27 cellular contexts compared by ENCODE assay signal in the genomic region with DNA sequence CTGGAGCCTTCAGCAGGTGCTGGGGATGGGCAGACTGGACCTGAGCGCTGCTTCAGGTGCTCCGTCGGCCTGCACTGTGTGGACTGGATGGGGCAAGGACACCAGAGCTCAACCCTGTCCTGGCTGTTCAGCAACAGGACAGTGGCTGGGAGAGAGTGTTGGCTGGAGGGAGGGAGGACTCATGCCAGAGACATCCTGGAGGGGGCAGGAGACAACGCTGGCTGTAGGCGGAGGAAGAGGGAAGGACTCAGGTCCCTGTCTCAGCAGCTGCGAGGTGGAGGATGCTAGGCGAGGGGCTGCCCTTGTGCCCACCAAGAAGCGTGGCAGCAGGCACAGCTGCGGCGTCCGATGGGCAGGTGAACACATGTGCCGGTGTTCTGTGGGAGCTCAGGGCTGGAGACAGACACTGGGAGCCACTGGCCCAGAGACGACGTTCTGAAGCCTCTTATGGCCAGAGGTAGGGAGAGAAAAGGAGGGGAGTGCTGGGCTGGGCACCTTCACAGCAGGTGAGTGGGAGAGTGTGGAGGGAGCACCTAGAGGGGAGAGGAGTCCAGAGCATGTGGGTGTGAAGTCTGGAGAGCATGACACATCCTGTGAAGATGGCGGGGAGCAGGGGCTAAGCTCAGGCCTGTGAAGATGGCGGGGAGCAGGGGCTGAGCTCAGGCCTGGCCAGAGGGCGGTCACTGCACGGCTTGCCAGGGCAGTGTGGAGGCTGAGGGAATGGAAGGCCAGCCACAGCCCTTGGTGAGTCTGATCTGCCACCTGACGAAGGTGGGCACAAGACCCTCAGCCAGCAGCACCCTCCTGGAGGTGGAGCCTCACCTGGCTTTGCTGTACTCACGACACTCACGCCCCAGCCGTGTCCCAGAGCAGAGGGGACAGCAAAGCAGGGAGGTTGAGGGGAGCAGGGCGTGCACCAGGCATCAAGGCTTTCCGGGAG.
DNase-seq lines count a peak whose midpoint lies in the region; ATAC-seq and TF ChIP-seq lines count a peak whose summit lies in the region.
"Had no signal": no experiment of that assay in that cellular context is flagged by ENCODE, and none has a peak within 500 bp of the region (broad histone marks: within the 10 kb centered on the region; RNA-seq: fewer than 3 reads in every experiment).

No MANE protein-coding gene starts in this region.

- TF ChIP-seq POLR2A in spleen (IDR thresholded peaks at IDR 0.05), result no peak

- DNase-seq in RWPE2 (ENCODE audit: low spot score) (peak; percentile 42), WTC11 (ENCODE audit: low spot score) (no peak), neuronal stem cell (ENCODE audit: low spot score) (no peak), spleen (peak; percentile 45)
- no peak for DNase-seq in activated CD4-positive, alpha-beta T cell treated with anti-CD3 and anti-CD28 coated beads, Interleukin-2, amount 10 ng/mL, durations not matched to agents 24 days and 14 days
- no peak for DNase-seq in stimulated activated CD4-positive, alpha-beta T cell treated with anti-CD3 and anti-CD28 coated beads, Interleukin-4, amount 100 ng/mL, for 4 hours
- DNase-seq: C1 segment of cervical spinal cord; CD8-positive, alpha-beta memory T cell; DMS 273 treated with DMSO at 0.1 percent for 48 hours; DMS79; EL; GDM1; IMR-90; KG1; MG63; NCI-H1105 treated with DMSO at 0.1 percent for 48 hours; NCI-H146; NCI-H1930; NCI-H2107; NCI-H446; NCI-H524 treated with DMSO at 0.1 percent for 48 hours; SIG-M5 had no signal

- H3K4me1 Mint-ChIP-seq in WTC11, result peaks cover 9% of the 10 kb centered on the region
- no peaks in the 10 kb centered on the region for H3K4me1 Mint-ChIP-seq in activated CD4-positive, alpha-beta T cell treated with anti-CD3 and anti-CD28 coated beads, Interleukin-2, amount 10 ng/mL, durations not matched to agents 24 days and 14 days
- H3K4me1 Mint-ChIP-seq: CD8-positive, alpha-beta memory T cell had no signal

- H2BK15ac ChIP-seq in neuronal stem cell (ENCODE audit: low read length), result peak overlapping the region; percentile 28

- H3K4me3 ChIP-seq in RWPE2 (ENCODE audit: severe bottlenecking), result no peak overlapping the region
- H3K4me3 ChIP-seq in neuronal stem cell (ENCODE audit: low read length in 2 of 2), result peak overlapping the region in 1 of 2 donors; percentile 9
- H3K4me3 ChIP-seq in spleen, result no peak overlapping the region
- H3K4me3 ChIP-seq: GM12878, MG63 had no signal

- H3K4me1 ChIP-seq in RWPE2 (ENCODE audit: insufficient read depth, poor library complexity, severe bottlenecking) (no peaks in the 10 kb centered on the region), neuronal stem cell (ENCODE audit: control insufficient read depth in 2 of 2, insufficient read depth in 1 of 2, low read depth in 1 of 2, low read length in 2 of 2) (no peaks in the 10 kb centered on the region), spleen (no peaks in the 10 kb centered on the region)

- H3K27ac ChIP-seq in RWPE2 (ENCODE audit: poor library complexity, severe bottlenecking) (no peak overlapping the region), neuronal stem cell (replicated peaks; ENCODE audit: low read length) (no peak overlapping the region), spleen (no peak overlapping the region)
- H3K27ac ChIP-seq: RWPE1 had no signal

- peaks cover 25% of the 10 kb centered on the region for H3K27me3 Mint-ChIP-seq in WTC11 (ENCODE audit: low read depth)
- H3K27me3 Mint-ChIP-seq in activated CD4-positive, alpha-beta T cell treated with anti-CD3 and anti-CD28 coated beads, Interleukin-2, amount 10 ng/mL, durations not matched to agents 24 days and 14 days, result no peaks in the 10 kb centered on the region

- H2BK12ac ChIP-seq in neuronal stem cell (ENCODE audit: low read length), result no peak overlapping the region

- no peak overlapping the region for H2BK120ac ChIP-seq in neuronal stem cell (ENCODE audit: low read depth, low read length)

- TF ChIP-seq CTCF in RWPE2 (IDR thresholded peaks at IDR 0.05; ENCODE audit: poor library complexity, severe bottlenecking), result no peak
- no peak for TF ChIP-seq CTCF in WTC11 (IDR thresholded peaks at IDR 0.05)
- no peak for TF ChIP-seq CTCF in spleen (IDR thresholded peaks at IDR 0.05 in 8 of 11, conservative IDR thresholded peaks at IDR 0.05 in 3 of 11)

- H3K23ac ChIP-seq in neuronal stem cell (ENCODE audit: low read depth, low read length, poor library complexity), result peak overlapping the region; percentile 47

- no peak overlapping the region for H4K8ac ChIP-seq in neuronal stem cell (ENCODE audit: low read depth, low read length)

- intact Hi-C loops in spleen (cut with DNase I; ENCODE audit: low total_unique reads), result no loop called here
- intact Hi-C loops in activated CD4-positive, alpha-beta T cell treated with anti-CD3 and anti-CD28 coated beads, Interleukin-2, amount 10 ng/mL, durations not matched to agents 24 days and 14 days (cut with micrococcal nuclease), result no loop called here

- POLR2A ChIA-PET in WTC11 (lab: Charles Lee), result no interaction called here

- CTCF ChIA-PET in WTC11 (lab: Charles Lee), result no interaction called here

- peaks cover 55% of the 10 kb centered on the region for H3K9me3 Mint-ChIP-seq in WTC11
- H3K9me3 Mint-ChIP-seq in activated CD4-positive, alpha-beta T cell treated with anti-CD3 and anti-CD28 coated beads, Interleukin-2, amount 10 ng/mL, durations not matched to agents 24 days and 14 days, result peaks cover 4% of the 10 kb centered on the region

- no peak overlapping the region for H3K4me2 ChIP-seq in neuronal stem cell (ENCODE audit: insufficient read depth, low read length, poor library complexity, severe bottlenecking)

- peak overlapping the region; percentile 39 for H3K14ac ChIP-seq in neuronal stem cell (ENCODE audit: low read length)

- peaks cover 15% of the 10 kb centered on the region for H3K27me3 ChIP-seq in RWPE2 (ENCODE audit: insufficient read depth, poor library complexity, severe bottlenecking)
- no peaks in the 10 kb centered on the region for H3K27me3 ChIP-seq in neuronal stem cell (ENCODE audit: control insufficient read depth in 3 of 3, insufficient read depth in 3 of 3, low read depth in 1 of 3, low read length in 3 of 3)
- peaks cover 0 to 19% (median 0%) of the 10 kb centered on the region in 7 donors for H3K27me3 ChIP-seq in spleen (replicated peaks in 1 of 7)
- H3K27me3 ChIP-seq: MG63 had no signal

- no peak overlapping the region for H3K4ac ChIP-seq in neuronal stem cell (ENCODE audit: low read length)

- no CpG with 5 or more reads among the region's 24 CpGs for WGBS in neuronal stem cell (ENCODE audit: extremely low coverage in 2 of 2, insufficient read length in 2 of 2, insufficient replicate concordance in 1 of 2), 2 donors
- WGBS in spleen, 5 donors, result 84 to 87% (median 85%) methylated on average over 22 to 24 of the region's 24 CpGs

- H3K9me3 ChIP-seq in RWPE2 (ENCODE audit: severe bottlenecking), result peaks cover 13% of the 10 kb centered on the region
- H3K9me3 ChIP-seq in neuronal stem cell (replicated peaks in 1 of 2; ENCODE audit: control insufficient read depth in 2 of 2, insufficient read depth in 1 of 2, low read depth in 1 of 2, low read length in 2 of 2), result peaks cover 5 to 22% of the 10 kb centered on the region in 2 donors
- H3K9me3 ChIP-seq in spleen, result peaks cover 0 to 44% (median 35%) of the 10 kb centered on the region in 8 donors

- no peak overlapping the region for H3K4me3 Mint-ChIP-seq in WTC11
- no peak overlapping the region for H3K4me3 Mint-ChIP-seq in activated CD4-positive, alpha-beta T cell treated with anti-CD3 and anti-CD28 coated beads, Interleukin-2, amount 10 ng/mL, durations not matched to agents 24 days and 14 days
- H3K4me3 Mint-ChIP-seq: CD8-positive, alpha-beta memory T cell had no signal

- H3K36me3 ChIP-seq in RWPE2 (ENCODE audit: low read depth) (no peaks in the 10 kb centered on the region), neuronal stem cell (replicated peaks in 1 of 2; ENCODE audit: control insufficient read depth in 2 of 2, insufficient read depth in 2 of 2, low read length in 2 of 2) (no peaks in the 10 kb centered on the region), spleen (no peaks in the 10 kb centered on the region)
- H3K36me3 ChIP-seq: MG63 had no signal

- H3K18ac ChIP-seq in neuronal stem cell (ENCODE audit: low read length), result peak overlapping the region; percentile 41

- H2AK5ac ChIP-seq in neuronal stem cell (ENCODE audit: low read depth, low read length), result no peak overlapping the region

- H3K27ac Mint-ChIP-seq in WTC11, result no peak overlapping the region
- no peak overlapping the region for H3K27ac Mint-ChIP-seq in activated CD4-positive, alpha-beta T cell treated with anti-CD3 and anti-CD28 coated beads, Interleukin-2, amount 10 ng/mL, durations not matched to agents 24 days and 14 days
- H3K27ac Mint-ChIP-seq: CD8-positive, alpha-beta memory T cell had no signal

- peak overlapping the region; percentile 24 for H3K9ac ChIP-seq in neuronal stem cell (ENCODE audit: low read depth, low read length, poor library complexity)

- peak overlapping the region; percentile 43 for H2BK5ac ChIP-seq in neuronal stem cell (ENCODE audit: low read length)

- H4K91ac ChIP-seq in neuronal stem cell (ENCODE audit: low read depth, low read length, poor library complexity), result peak overlapping the region; percentile 38

- H3K36me3 Mint-ChIP-seq in WTC11, result peaks cover 43% of the 10 kb centered on the region
- no peaks in the 10 kb centered on the region for H3K36me3 Mint-ChIP-seq in activated CD4-positive, alpha-beta T cell treated with anti-CD3 and anti-CD28 coated beads, Interleukin-2, amount 10 ng/mL, durations not matched to agents 24 days and 14 days (ENCODE audit: low read depth)
- H3K36me3 Mint-ChIP-seq: CD8-positive, alpha-beta memory T cell had no signal

- H2AFZ ChIP-seq in neuronal stem cell (ENCODE audit: low read length), result no peak overlapping the region

- no peak for ATAC-seq in RWPE2 (ENCODE audit: low read depth)
- ATAC-seq in WTC11, result no peak
- ATAC-seq in GM21390 (IDR thresholded peaks at IDR 0.05; ENCODE audit: unreplicated experiment), result no peak
- ATAC-seq in GM18870 (IDR thresholded peaks at IDR 0.05; ENCODE audit: unreplicated experiment), result no peak
- ATAC-seq: GM12878, Panc1 had no signal

- H3K79me1 ChIP-seq in neuronal stem cell (ENCODE audit: low read depth, low read length), result no peaks in the 10 kb centered on the region

TF ChIP-seq in WTC11, 78 proteins besides CTCF, POLR2A, EP300 and RAD21:
- TF ChIP-seq OVOL2 (CRISPR knock-in tag; IDR thresholded peaks at IDR 0.05; ENCODE audit: borderline replicate concordance) (no peak), FOXP1 (CRISPR knock-in tag; IDR thresholded peaks at IDR 0.05; ENCODE audit: borderline replicate concordance) (0 out of 2 replicates have a peak, but pooled peaks have one; percentile 40)

Comparison
In these comparisons a context has a peak if more than half of its experiments do, and no peak if none do; other contexts are left out.
1. DNase-seq: peak in RWPE2 (single experiment) and spleen (single experiment); none in WTC11 (single experiment), neuronal stem cell (single experiment), activated CD4-positive, alpha-beta T cell treated with anti-CD3 and anti-CD28 coated beads, Interleukin-2, amount 10 ng/mL, durations not matched to agents 24 days and 14 days (single experiment) and stimulated activated CD4-positive, alpha-beta T cell treated with anti-CD3 and anti-CD28 coated beads, Interleukin-4, amount 100 ng/mL, for 4 hours (0 of 2).